Comparison of ENCODE assay signal across 1 cellular context in the genomic region with DNA sequence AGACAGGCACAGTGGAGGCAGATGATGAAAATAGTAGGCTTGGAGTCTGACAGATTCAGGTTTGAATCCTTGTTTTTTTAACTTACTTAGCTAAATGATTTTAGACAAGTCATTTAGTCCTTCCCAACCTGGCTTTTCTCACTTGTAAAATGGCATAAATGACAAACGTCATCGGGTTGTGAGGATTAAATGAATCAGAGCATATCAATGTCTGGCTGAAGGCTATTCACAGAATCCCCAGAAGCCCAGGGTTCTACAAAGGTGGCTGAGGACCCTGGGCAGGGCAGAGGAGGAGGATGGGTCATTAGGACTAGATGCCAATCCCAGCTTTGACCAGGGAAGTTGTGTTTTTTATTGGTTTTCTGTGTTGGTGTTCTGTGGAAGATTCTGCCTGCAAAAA.
TF ChIP-seq lines count a peak whose summit lies in the region.

No MANE protein-coding gene starts in this region.

TF ChIP-seq in HepG2, 621 proteins besides CTCF, POLR2A, EP300 and RAD21:
- TF ChIP-seq ATF7 (IDR thresholded peaks at IDR 0.05) (no peak), ATF7 (CRISPR knock-in tag; IDR thresholded peaks at IDR 0.05) (no peak), MNT (IDR thresholded peaks at IDR 0.05) (no peak), BATF2 (CRISPR knock-in tag; IDR thresholded peaks at IDR 0.05) (no peak), TBX2 (CRISPR knock-in tag; IDR thresholded peaks at IDR 0.05; ENCODE audit: borderline replicate concordance) (no peak), SP140L (CRISPR knock-in tag; IDR thresholded peaks at IDR 0.05; ENCODE audit: borderline replicate concordance) (no peak)
- TF ChIP-seq, protein P1, sequence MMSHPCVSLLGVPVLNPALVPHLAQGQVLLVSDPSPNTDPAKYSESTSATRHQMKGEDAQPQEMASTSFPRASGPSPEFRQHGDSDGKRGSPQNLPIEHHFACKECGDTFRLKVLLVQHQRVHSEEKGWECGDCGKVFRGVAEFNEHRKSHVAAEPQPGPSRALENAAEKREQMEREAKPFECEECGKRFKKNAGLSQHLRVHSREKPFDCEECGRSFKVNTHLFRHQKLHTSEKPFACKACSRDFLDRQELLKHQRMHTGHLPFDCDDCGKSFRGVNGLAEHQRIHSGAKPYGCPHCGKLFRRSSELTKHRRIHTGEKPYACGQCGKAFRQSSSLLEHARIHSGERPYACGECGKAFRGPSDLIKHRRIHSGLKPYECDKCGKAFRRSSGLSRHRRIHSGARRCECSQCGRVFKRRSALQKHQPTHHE (CRISPR knock-in tag; IDR thresholded peaks at IDR 0.05; ENCODE audit: borderline replicate concordance): no peak
